21 cellular contexts compared by ENCODE assay signal in the genomic region with DNA sequence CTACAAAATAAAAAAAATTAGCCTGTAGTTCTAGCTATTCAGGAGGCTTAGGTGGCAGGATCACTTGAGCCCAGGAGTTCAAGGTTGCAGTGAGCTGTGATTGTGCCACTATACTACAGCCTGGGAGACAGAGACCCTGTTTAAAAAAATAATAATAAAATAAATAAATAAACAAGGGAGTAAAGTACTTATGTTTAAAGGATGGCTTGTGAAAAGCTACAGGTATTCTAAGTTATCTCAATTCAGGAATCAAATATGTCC.
DNase-seq lines count a peak whose midpoint lies in the region; ATAC-seq and TF ChIP-seq lines count a peak whose summit lies in the region.
"Had no signal": no experiment of that assay in that cellular context is flagged by ENCODE, and none has a peak within 500 bp of the region (broad histone marks: within the 10 kb centered on the region; RNA-seq: fewer than 3 reads in every experiment).

No MANE protein-coding gene starts in this region.

- ATAC-seq in right lobe of liver: peak; percentile 28 to 60 (median 38)
- ATAC-seq in stimulated activated effector memory CD8-positive, alpha-beta T cell treated with anti-CD3 and anti-CD28 coated beads, Interleukin-12 subunit alpha, Interleukin-12 subunit beta, amount 100 ng/mL, for 72 hours: no peak
- ATAC-seq in GM21423 (IDR thresholded peaks at IDR 0.05; ENCODE audit: unreplicated experiment): no peak

- no peak overlapping the region for H3K4me3 Mint-ChIP-seq in HFFc6
- no peak overlapping the region for H3K4me3 Mint-ChIP-seq in endodermal cell
- H3K4me3 Mint-ChIP-seq in stimulated activated effector memory CD8-positive, alpha-beta T cell treated with anti-CD3 and anti-CD28 coated beads, Interleukin-12 subunit alpha, Interleukin-12 subunit beta, amount 100 ng/mL, for 72 hours: no peak overlapping the region
- H3K4me3 Mint-ChIP-seq: CD4-positive, CD25-positive, alpha-beta regulatory T cell; CD8-positive, alpha-beta memory T cell had no signal

- DNase-seq in HFFc6 (no peak), endodermal cell (no peak), right lobe of liver (no peak), cerebellar nuclear complex (lab: John Stamatoyannopoulos, UW) (no peak), NCI-H2227 treated with DMSO at 0.1 percent for 48 hours (lab: John Stamatoyannopoulos, UW) (no peak), NCI-H1930 (lab: John Stamatoyannopoulos, UW) (no peak)
- DNase-seq in stimulated activated effector memory CD8-positive, alpha-beta T cell treated with anti-CD3 and anti-CD28 coated beads, Interleukin-12 subunit alpha, Interleukin-12 subunit beta, amount 100 ng/mL, for 72 hours (ENCODE audit: low spot score in 2 of 2): no peak
- DNase-seq: ACHN; BE2C; C1 segment of cervical spinal cord; CD4-positive, CD25-positive, alpha-beta regulatory T cell; CD8-positive, alpha-beta memory T cell; COR-L47; DMS 273 treated with DMSO at 0.1 percent for 48 hours; DMS53; DND-41; EL; HCEC 1CT; KG1 had no signal

- H3K36me3 Mint-ChIP-seq in HFFc6 (ENCODE audit: low read depth): peaks cover 62% of the 10 kb centered on the region
- H3K36me3 Mint-ChIP-seq in endodermal cell (ENCODE audit: low read depth): peaks cover 35% of the 10 kb centered on the region
- H3K36me3 Mint-ChIP-seq in stimulated activated effector memory CD8-positive, alpha-beta T cell treated with anti-CD3 and anti-CD28 coated beads, Interleukin-12 subunit alpha, Interleukin-12 subunit beta, amount 100 ng/mL, for 72 hours: peaks cover 94% of the 10 kb centered on the region

- H3K36me3 ChIP-seq in endodermal cell (ENCODE audit: control insufficient read depth, insufficient read depth, low read length): peaks cover 20% of the 10 kb centered on the region
- H3K36me3 ChIP-seq in right lobe of liver: peaks cover 0 to 5% (median 0%) of the 10 kb centered on the region in 4 donors
- H3K36me3 ChIP-seq: BE2C had no signal

- no peak overlapping the region for H3K9ac ChIP-seq in endodermal cell (ENCODE audit: extremely low read depth, low read length, poor library complexity, severe bottlenecking)

- H3K27me3 ChIP-seq in endodermal cell (ENCODE audit: control insufficient read depth, insufficient read depth, low read length, poor library complexity, severe bottlenecking) (no peaks in the 10 kb centered on the region), right lobe of liver (no peaks in the 10 kb centered on the region)
- H3K27me3 ChIP-seq: BE2C had no signal

- intact Hi-C loops in right lobe of liver (cut with DNase I): no loop called here

- no peak for TF ChIP-seq CTCF in HFFc6 (IDR thresholded peaks at IDR 0.05)
- TF ChIP-seq CTCF in endodermal cell (conservative IDR thresholded peaks at IDR 0.05): no peak
- TF ChIP-seq CTCF in right lobe of liver (IDR thresholded peaks at IDR 0.05): no peak

- no peaks in the 10 kb centered on the region for H3K9me3 ChIP-seq in endodermal cell (ENCODE audit: control insufficient read depth, low read length)
- H3K9me3 ChIP-seq in right lobe of liver: no peaks in the 10 kb centered on the region
- H3K9me3 ChIP-seq: BE2C had no signal

- H3K27me3 Mint-ChIP-seq in HFFc6 (ENCODE audit: insufficient read depth): no peaks in the 10 kb centered on the region
- no peaks in the 10 kb centered on the region for H3K27me3 Mint-ChIP-seq in endodermal cell (ENCODE audit: insufficient read depth)
- H3K27me3 Mint-ChIP-seq: CD4-positive, CD25-positive, alpha-beta regulatory T cell; CD8-positive, alpha-beta memory T cell had no signal

- H3K4me1 ChIP-seq in endodermal cell (ENCODE audit: control insufficient read depth, insufficient read depth, low read length) (no peaks in the 10 kb centered on the region), right lobe of liver (peaks cover 0 to 20% (median 0%) of the 10 kb centered on the region in 4 donors)
- H3K4me1 ChIP-seq: BE2C had no signal

- no peak for TF ChIP-seq POLR2A in right lobe of liver (IDR thresholded peaks at IDR 0.05)

- H3K27ac ChIP-seq in endodermal cell (ENCODE audit: low read depth, low read length) (no peak overlapping the region), right lobe of liver (peak overlapping the region in 2 of 3 donors; percentile 42 to 47)
- H3K27ac ChIP-seq: HL-60 had no signal

- H3K27ac Mint-ChIP-seq in HFFc6 (peak overlapping the region; percentile 45; the same call in 1 of the 2 replicates), endodermal cell (peak overlapping the region; percentile 19)
- peak overlapping the region; percentile 22 for H3K27ac Mint-ChIP-seq in stimulated activated effector memory CD8-positive, alpha-beta T cell treated with anti-CD3 and anti-CD28 coated beads, Interleukin-12 subunit alpha, Interleukin-12 subunit beta, amount 100 ng/mL, for 72 hours
- H3K27ac Mint-ChIP-seq: CD4-positive, CD25-positive, alpha-beta regulatory T cell had no signal

- H3K4me3 ChIP-seq in endodermal cell (ENCODE audit: low read length): no peak overlapping the region
- no peak overlapping the region for H3K4me3 ChIP-seq in right lobe of liver

- H3K4me1 Mint-ChIP-seq in HFFc6 (ENCODE audit: low read depth) (peaks cover 43% of the 10 kb centered on the region), endodermal cell (no peaks in the 10 kb centered on the region)
- peaks cover 9% of the 10 kb centered on the region for H3K4me1 Mint-ChIP-seq in stimulated activated effector memory CD8-positive, alpha-beta T cell treated with anti-CD3 and anti-CD28 coated beads, Interleukin-12 subunit alpha, Interleukin-12 subunit beta, amount 100 ng/mL, for 72 hours

- H3K9me3 Mint-ChIP-seq in HFFc6 (no peaks in the 10 kb centered on the region), endodermal cell (no peaks in the 10 kb centered on the region)
- H3K9me3 Mint-ChIP-seq in stimulated activated effector memory CD8-positive, alpha-beta T cell treated with anti-CD3 and anti-CD28 coated beads, Interleukin-12 subunit alpha, Interleukin-12 subunit beta, amount 100 ng/mL, for 72 hours: no peaks in the 10 kb centered on the region
- H3K9me3 Mint-ChIP-seq: CD4-positive, CD25-positive, alpha-beta regulatory T cell; CD8-positive, alpha-beta memory T cell had no signal

Comparison
In these comparisons a context has a peak if more than half of its experiments do, and no peak if none do; other contexts are left out.
1. ATAC-seq: peak in right lobe of liver (4 of 4); none in stimulated activated effector memory CD8-positive, alpha-beta T cell treated with anti-CD3 and anti-CD28 coated beads, Interleukin-12 subunit alpha, Interleukin-12 subunit beta, amount 100 ng/mL, for 72 hours (single experiment) and GM21423 (single experiment).
2. Peak in every context shown above with its lines, with median percentiles within 50 percentile points of each other: H3K27ac Mint-ChIP-seq.